Comparison of ENCODE assay signal across 18 cellular contexts in genomic region chr17:3768786-3769185, GRCh38. TPM values are rescaled to one million over a fixed set of nuclear protein-coding genes. Genes with fewer than 3 reads are reported as not detected.
"Had no signal": no experiment of that assay in that cellular context is flagged by ENCODE, and none has a peak within 500 bp of the region (broad histone marks: within the 10 kb centered on the region; RNA-seq: fewer than 3 reads in every experiment).

No MANE protein-coding gene starts in this region.

- H3K4me1 Mint-ChIP-seq: mesothelial cell of epicardium had no signal

- H3K4me3 ChIP-seq: body of pancreas, psoas muscle, spleen, upper lobe of left lung had no signal

- H3K27me3 Mint-ChIP-seq: T-helper 17 cell had no signal

- H3K4me3 Mint-ChIP-seq: activated T-helper 1 cell treated with anti-CD3 and anti-CD28 coated beads, Interleukin-12 subunit alpha, Interleukin-12 subunit beta, Interleukin-2, Interleukin-4 antibody, amounts not matched to agents 30 ng/mL and 10 ng/mL and 1 ng/mL, durations not matched to agents 14 hours and 24 hours and 36 hours; endodermal cell; mesothelial cell of epicardium had no signal

- ATAC-seq: body of pancreas, psoas muscle, sciatic nerve, T-helper 17 cell had no signal

- H3K9me3 ChIP-seq: body of pancreas, psoas muscle, spleen, upper lobe of left lung had no signal

- H3K27me3 ChIP-seq: body of pancreas, spleen, upper lobe of left lung had no signal

- H3K27ac Mint-ChIP-seq: activated T-helper 1 cell treated with anti-CD3 and anti-CD28 coated beads, Interleukin-12 subunit alpha, Interleukin-12 subunit beta, Interleukin-2, Interleukin-4 antibody, amounts not matched to agents 30 ng/mL and 10 ng/mL and 1 ng/mL, durations not matched to agents 14 hours and 24 hours and 36 hours; endodermal cell; mesothelial cell of epicardium had no signal

- H3K36me3 Mint-ChIP-seq: mesothelial cell of epicardium had no signal

- DNase-seq: activated CD4-positive, CD25-positive, alpha-beta regulatory T cell; activated CD8-positive, alpha-beta memory T cell treated with anti-CD3 and anti-CD28 coated beads, Interleukin-2, amount 50 U/mL, for 4 hours; activated naive CD4-positive, alpha-beta T cell treated with Interleukin-2 at 50 U/mL for 16 hours; amniotic stem cell; body of pancreas; endodermal cell; erythroblast; kidney glomerular epithelial cell; occipital lobe; psoas muscle; stimulated activated CD4-positive, alpha-beta T cell treated with anti-CD3 and anti-CD28 coated beads, Interleukin-1b, Interleukin-23, amount 100 ng/mL, for 48 hours; stimulated activated naive CD4-positive, alpha-beta T cell treated with Interleukin-2 at 50 U/mL for 16 hours; T-helper 17 cell; upper lobe of left lung had no signal

- H3K4me1 ChIP-seq: body of pancreas, psoas muscle, upper lobe of left lung had no signal

- H3K27ac ChIP-seq: body of pancreas, psoas muscle, upper lobe of left lung had no signal

RNA-seq across cellular contexts. Expression of gene HASPIN, which starts 45.1 kb away (rescaled TPM):
- total RNA-seq: body of pancreas had no signal
